In genomic region chr13:49858183-49858856, GRCh38 we compare ENCODE assay signal across 13 cellular contexts.
DNase-seq lines count a peak whose midpoint lies in the region; ATAC-seq and TF ChIP-seq lines count a peak whose summit lies in the region.
"Had no signal": no experiment of that assay in that cellular context is flagged by ENCODE, and none has a peak within 500 bp of the region (broad histone marks: within the 10 kb centered on the region; RNA-seq: fewer than 3 reads in every experiment).

No MANE protein-coding gene starts in this region.

- no peaks in the 10 kb centered on the region for H3K9me2 ChIP-seq in Karpas-422 (replicated peaks; ENCODE audit: insufficient read depth, low read length)

- H3K27ac ChIP-seq in right atrium auricular region (no peak overlapping the region), right lobe of liver (peak overlapping the region; percentile 54 to 84 (median 66)), Karpas-422 (ENCODE audit: low read length) (no peak overlapping the region)

- no peak overlapping the region for H2AFZ ChIP-seq in Karpas-422 (ENCODE audit: low read length)

- intact Hi-C loops in cardiac septum (cut with DNase I) (no loop called here), right lobe of liver (cut with DNase I) (no loop called here)

- no peaks in the 10 kb centered on the region for H4K20me1 ChIP-seq in Karpas-422 (ENCODE audit: insufficient read depth, low read depth, low read length)

- DNase-seq in cardiac septum (ENCODE audit: low spot score) (peak; percentile 10), right atrium auricular region (ENCODE audit: low spot score) (no peak), astrocyte of the hippocampus (ENCODE audit: low read depth, low spot score) (peak; percentile 89), right lobe of liver (no peak), Karpas-422 (no peak), DMS114 treated with DMSO at 0.1 percent for 48 hours (lab: John Stamatoyannopoulos, UW; ENCODE audit: unreplicated experiment) (no peak), OCI-M1 (lab: John Stamatoyannopoulos, UW) (no peak)
- DNase-seq: activated CD4-positive, alpha-beta T cell treated with anti-CD3 and anti-CD28 coated beads for 4 hours; anterior cingulate cortex; BE2C; NCI-H748 treated with DMSO at 0.1 percent for 48 hours had no signal

- peak; percentile 49 for TF ChIP-seq POLR2A in right lobe of liver (IDR thresholded peaks at IDR 0.05)

- 30% methylated on average over 3 of the region's 3 CpGs for WGBS in right lobe of liver (ENCODE audit: insufficient coverage, low coverage, low lambda C conversion rate, missing lambda C conversion rate)

- no peak for TF ChIP-seq CTCF in right atrium auricular region (IDR thresholded peaks at IDR 0.05)
- no peak for TF ChIP-seq CTCF in right lobe of liver (IDR thresholded peaks at IDR 0.05)

- no peaks in the 10 kb centered on the region for H3K4me1 ChIP-seq in right atrium auricular region
- peaks cover 0 to 27% (median 11%) of the 10 kb centered on the region in 4 donors for H3K4me1 ChIP-seq in right lobe of liver
- no peaks in the 10 kb centered on the region for H3K4me1 ChIP-seq in Karpas-422 (ENCODE audit: low read length)
- H3K4me1 ChIP-seq: BE2C, HAP-1 had no signal

- H3K4me3 ChIP-seq in right atrium auricular region (no peak overlapping the region), right lobe of liver (peak overlapping the region in 2 of 3 donors; percentile 26 to 41), Karpas-422 (ENCODE audit: low read length) (no peak overlapping the region)
- H3K4me3 ChIP-seq: HAP-1 had no signal

- H3K79me2 ChIP-seq in Karpas-422 (ENCODE audit: low read length): no peaks in the 10 kb centered on the region

- H3K9me3 ChIP-seq in right atrium auricular region (peaks cover 0 to 5% of the 10 kb centered on the region in 2 donors), right lobe of liver (peaks cover 0 to 6% (median 0%) of the 10 kb centered on the region in 4 donors), Karpas-422 (ENCODE audit: low read length) (peaks cover 13% of the 10 kb centered on the region)
- H3K9me3 ChIP-seq: BE2C, HAP-1 had no signal

- H3K4me2 ChIP-seq in Karpas-422 (ENCODE audit: low read depth, low read length, poor library complexity, severe bottlenecking): no peak overlapping the region

- peak; percentile 88 to 94 (median 92) for ATAC-seq in right lobe of liver
- ATAC-seq in GM18520 (IDR thresholded peaks at IDR 0.05; ENCODE audit: unreplicated experiment): no peak

- no peak overlapping the region for H3K9ac ChIP-seq in Karpas-422 (ENCODE audit: low read length)

- H3K27me3 ChIP-seq in right atrium auricular region: no peaks in the 10 kb centered on the region
- H3K27me3 ChIP-seq in right lobe of liver: no peaks in the 10 kb centered on the region
- H3K27me3 ChIP-seq in Karpas-422 (ENCODE audit: low read length): peaks cover 3% of the 10 kb centered on the region; the same call in 1 of the 2 replicates
- H3K27me3 ChIP-seq: BE2C had no signal

- H3K36me3 ChIP-seq in right atrium auricular region (no peaks in the 10 kb centered on the region), right lobe of liver (no peaks in the 10 kb centered on the region), Karpas-422 (ENCODE audit: insufficient read depth, low read length) (no peaks in the 10 kb centered on the region)
- H3K36me3 ChIP-seq: BE2C, HAP-1 had no signal

Comparison
In these comparisons a context has a peak if more than half of its experiments do, and no peak if none do; other contexts are left out.
1. DNase-seq: peak in cardiac septum (single experiment) and astrocyte of the hippocampus (single experiment); none in right atrium auricular region (single experiment), right lobe of liver (0 of 3), Karpas-422 (single experiment), DMS114 treated with DMSO at 0.1 percent for 48 hours (single experiment) and OCI-M1 (single experiment).
2. H3K27ac ChIP-seq: peak in right lobe of liver (3 of 3); none in right atrium auricular region (0 of 2) and Karpas-422 (single experiment).
3. H3K4me3 ChIP-seq: peak in right lobe of liver (2 of 3); none in right atrium auricular region (0 of 2) and Karpas-422 (single experiment).